In genomic region chr19:5711713-5712161, GRCh38 we compare ENCODE assay signal across 1 cellular context.
TF ChIP-seq lines count a peak whose summit lies in the region.

No MANE protein-coding gene starts in this region.

TF ChIP-seq in K562, 482 proteins besides CTCF, POLR2A, EP300 and RAD21:
- peak; percentile 75 for TF ChIP-seq POLR2G (IDR thresholded peaks at IDR 0.05; ENCODE audit: low read depth, low read length)
- TF ChIP-seq MIER1 (IDR thresholded peaks at IDR 0.05; ENCODE audit: low read depth), result no peak
- peak; percentile 83 for TF ChIP-seq RBM22 (IDR thresholded peaks at IDR 0.05; ENCODE audit: low read depth, low read length, poor library complexity, severe bottlenecking)
- peak; percentile 67 for TF ChIP-seq RBFOX2 (IDR thresholded peaks at IDR 0.05; ENCODE audit: low read depth, low read length)
